ENCODE assay signal across 14 cellular contexts in genomic region chr4:15893967-15894366, GRCh38.
DNase-seq lines count a peak whose midpoint lies in the region; TF ChIP-seq lines count a peak whose summit lies in the region.
"Had no signal": no experiment of that assay in that cellular context is flagged by ENCODE, and none has a peak within 500 bp of the region (broad histone marks: within the 10 kb centered on the region; RNA-seq: fewer than 3 reads in every experiment).

No MANE protein-coding gene starts in this region.

- peaks cover 32% of the 10 kb centered on the region for H3K4me1 ChIP-seq in ACC112 (ENCODE audit: control insufficient read depth, insufficient read depth, low read length, unreplicated experiment)
- H3K4me1 ChIP-seq: BE2C had no signal

- DNase-seq in HS-5 (ENCODE audit: low read depth) (peak; percentile 84), brain microvascular endothelial cell (peak; percentile 98), kidney tubule cell (ENCODE audit: low spot score) (peak; percentile 99), erythroblast (lab: John Stamatoyannopoulos, UW) (no peak), NCI-H345 (lab: John Stamatoyannopoulos, UW) (no peak)
- no peak for DNase-seq in activated CD8-positive, alpha-beta memory T cell treated with anti-CD3 and anti-CD28 coated beads, Interleukin-2, amount 50 U/mL, for 4 hours
- DNase-seq in stimulated activated naive CD4-positive, alpha-beta T cell (lab: John Stamatoyannopoulos, UW) = no peak
- DNase-seq: activated B cell treated with CpG ODN at 0.5 μM for 24 hours; activated naive CD4-positive, alpha-beta T cell treated with anti-CD3 and anti-CD28 coated beads for 36 hours; BE2C; left ventricle myocardium superior; NCI-H1105 treated with DMSO at 0.1 percent for 48 hours; retina had no signal

- H3K79me2 ChIP-seq in ACC112 (ENCODE audit: control insufficient read depth, insufficient read depth, low read length, unreplicated experiment) = no peaks in the 10 kb centered on the region

- TF ChIP-seq POLR2A in erythroblast (IDR thresholded peaks at IDR 0.05; ENCODE audit: low read length) = no peak

- H2AFZ ChIP-seq in ACC112 (ENCODE audit: low read length, unreplicated experiment) = peak overlapping the region; percentile 57

- TF ChIP-seq CTCF in brain microvascular endothelial cell (IDR thresholded peaks at IDR 0.05; ENCODE audit: low read depth, low read length, missing control alignments) = no peak

- H3K27ac ChIP-seq in ACC112 (ENCODE audit: low read depth, low read length) (peak overlapping the region; percentile 94), brain microvascular endothelial cell (peak overlapping the region; percentile 70)

- H3K4me3 ChIP-seq in ACC112 (ENCODE audit: low read depth, low read length) = peak overlapping the region; percentile 46; the same call in 1 of the 2 replicates
- no peak overlapping the region for H3K4me3 ChIP-seq in brain microvascular endothelial cell (ENCODE audit: low read depth, low read length)

- no peaks in the 10 kb centered on the region for H3K27me3 ChIP-seq in ACC112 (ENCODE audit: insufficient read depth, low read length)
- H3K27me3 ChIP-seq in brain microvascular endothelial cell (replicated peaks) = no peaks in the 10 kb centered on the region

- in situ Hi-C loops in brain microvascular endothelial cell (cut with HindIII; ENCODE audit: low pct_ligation_motif_present, low sequenced_read_pairs) = no loop called here

- H3K36me3 ChIP-seq in ACC112 (ENCODE audit: insufficient read depth, low read length) = no peaks in the 10 kb centered on the region
- H3K36me3 ChIP-seq in brain microvascular endothelial cell (replicated peaks) = no peaks in the 10 kb centered on the region
- H3K36me3 ChIP-seq: BE2C had no signal

Comparison
In these comparisons a context has a peak if more than half of its experiments do, and no peak if none do; other contexts are left out.
1. DNase-seq: peak in HS-5 (single experiment), brain microvascular endothelial cell (single experiment) and kidney tubule cell (single experiment); none in activated CD8-positive, alpha-beta memory T cell treated with anti-CD3 and anti-CD28 coated beads, Interleukin-2, amount 50 U/mL, for 4 hours (single experiment), stimulated activated naive CD4-positive, alpha-beta T cell (0 of 6), erythroblast (0 of 2) and NCI-H345 (single experiment).